8 cellular contexts compared by ENCODE assay signal in genomic region chrX:123884809-123885408, GRCh38. TPM values are rescaled to one million over a fixed set of nuclear protein-coding genes. Genes with fewer than 3 reads are reported as not detected.
A peak's percentile ranks its signal among the peaks of the same experiment; 100 is the strongest.
DNase-seq lines count a peak whose midpoint lies in the region; ATAC-seq and TF ChIP-seq lines count a peak whose summit lies in the region.

No MANE protein-coding gene starts in this region.

- no peak overlapping the region for H3K9ac ChIP-seq in NT2/D1 (ENCODE audit: insufficient read length, low read depth)

- no peak overlapping the region for H3K27ac Mint-ChIP-seq in memory B cell

- H3K36me3 Mint-ChIP-seq in memory B cell, result peaks cover 8% of the 10 kb centered on the region

- H3K9me3 ChIP-seq in heart left ventricle (no peaks in the 10 kb centered on the region), NT2/D1 (ENCODE audit: insufficient read depth, low read length) (no peaks in the 10 kb centered on the region)

- no peaks in the 10 kb centered on the region for H3K27me3 Mint-ChIP-seq in memory B cell

- peaks cover 7% of the 10 kb centered on the region for H3K4me1 Mint-ChIP-seq in memory B cell

- no peaks in the 10 kb centered on the region for H3K9me3 Mint-ChIP-seq in memory B cell

- DNase-seq in heart left ventricle (no peak), left cardiac atrium (no peak), HuH-7 (ENCODE audit: low spot score) (peak; percentile 45), NT2/D1 (ENCODE audit: low read depth, low spot score) (peak; percentile 6), memory B cell (ENCODE audit: low spot score in 2 of 2) (peak in 1 of 2 donors; percentile 30)
- peak; percentile 39 for DNase-seq in central memory CD4-positive, alpha-beta T cell

- H3K27me3 ChIP-seq in heart left ventricle (no peaks in the 10 kb centered on the region), NT2/D1 (ENCODE audit: insufficient read depth, insufficient read length) (no peaks in the 10 kb centered on the region)

- no peak overlapping the region for H3K4me3 Mint-ChIP-seq in memory B cell

- TF ChIP-seq POLR2A in heart left ventricle (IDR thresholded peaks at IDR 0.05), result no peak

- H3K27ac ChIP-seq in heart left ventricle, result no peak overlapping the region

- peak; percentile 15 to 63 (median 50) for TF ChIP-seq CTCF in heart left ventricle (IDR thresholded peaks at IDR 0.05)

- no peak for ATAC-seq in heart left ventricle
- ATAC-seq in left cardiac atrium, result no peak
- ATAC-seq in memory B cell (ENCODE audit: low read depth), result peak; percentile 52
- ATAC-seq in HG03139 (IDR thresholded peaks at IDR 0.05; ENCODE audit: unreplicated experiment), result no peak
- no peak for ATAC-seq in HG03521 (IDR thresholded peaks at IDR 0.05; ENCODE audit: unreplicated experiment)

- intact Hi-C loops in heart left ventricle (cut with DNase I), result no loop called here
- intact Hi-C loops in left cardiac atrium (cut with DNase I), result no loop called here

- H3K36me3 ChIP-seq in heart left ventricle (peaks cover 0 to 35% (median 18%) of the 10 kb centered on the region in 9 donors), NT2/D1 (ENCODE audit: insufficient read depth, insufficient read length, low read length) (peaks cover 8% of the 10 kb centered on the region)

- H3K4me1 ChIP-seq in heart left ventricle (no peaks in the 10 kb centered on the region), NT2/D1 (ENCODE audit: insufficient read depth, insufficient read length) (no peaks in the 10 kb centered on the region)

- H3K4me3 ChIP-seq in heart left ventricle, result no peak overlapping the region
- no peak overlapping the region for H3K4me3 ChIP-seq in NT2/D1 (ENCODE audit: insufficient read length, low read depth)

RNA-seq across cellular contexts. Expression of gene XIAP, which starts 25.1 kb away (rescaled TPM):
- total RNA-seq in heart left ventricle (10 to 100 TPM; 19.5 to 44.3 (median 26.5) TPM), left cardiac atrium (10 to 100 TPM; 28.4 to 31.5 TPM)
- polyA plus RNA-seq in heart left ventricle, result 10 to 100 TPM in 1 of 2 donors, 1 to 10 TPM in 1; 6.8 to 15.5 TPM

Comparison
In these comparisons a context has a peak if more than half of its experiments do, and no peak if none do; other contexts are left out.
1. DNase-seq: peak in HuH-7 (single experiment), NT2/D1 (single experiment) and central memory CD4-positive, alpha-beta T cell (single experiment); none in heart left ventricle (0 of 5) and left cardiac atrium (single experiment).